8 cellular contexts compared by ENCODE assay signal in the genomic region with DNA sequence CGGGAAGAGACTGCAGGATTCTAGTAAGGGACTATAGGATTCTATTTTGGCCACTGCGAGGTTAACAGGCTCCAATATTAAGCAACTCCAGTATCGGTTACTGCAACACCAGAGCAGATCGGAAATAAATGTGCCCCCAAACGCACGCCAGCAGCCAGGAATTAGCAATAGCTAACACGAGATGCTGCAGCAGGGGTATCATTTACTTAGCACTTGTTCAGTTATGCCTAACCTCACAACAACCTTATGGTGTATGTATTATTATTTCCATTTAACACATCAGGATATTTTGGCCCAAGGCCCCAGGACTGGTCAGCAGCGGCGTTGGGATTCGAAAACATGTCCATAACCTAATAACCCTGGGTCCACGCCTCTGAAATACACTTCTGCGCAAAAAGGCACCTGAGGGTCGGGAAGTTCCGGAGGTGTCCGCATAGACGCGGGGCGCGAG. TPM values are rescaled to one million over a fixed set of nuclear protein-coding genes. Genes with fewer than 3 reads are reported as not detected.
DNase-seq lines count a peak whose midpoint lies in the region; ATAC-seq, FAIRE-seq and TF ChIP-seq lines count a peak whose summit lies in the region.

No MANE protein-coding gene starts in this region.

- FAIRE-seq in astrocyte (lab: Jason Lieb, UNC), result no peak

- peak; percentile 32 for DNase-seq in EL
- peak; percentile 39 for DNase-seq in NCI-H524 treated with DMSO at 0.1 percent for 48 hours (lab: John Stamatoyannopoulos, UW)
- no peak for DNase-seq in astrocyte (ENCODE audit: low read depth)

- H4K20me1 ChIP-seq in astrocyte (ENCODE audit: insufficient read depth, low read length), result peaks cover 17% of the 10 kb centered on the region

- H3K4me1 Mint-ChIP-seq in astrocyte (ENCODE audit: low read depth, unreplicated experiment), result peaks cover 6% of the 10 kb centered on the region

- H3K9me3 ChIP-seq in astrocyte (ENCODE audit: insufficient read depth, low read depth, low read length) (no peaks in the 10 kb centered on the region), iPS-18c (ENCODE audit: control insufficient read depth, insufficient read depth, low read length) (no peaks in the 10 kb centered on the region)

- H3K4me3 ChIP-seq in astrocyte (ENCODE audit: insufficient read depth, low read depth, low read length) (peak overlapping the region; percentile 79), iPS-18c (ENCODE audit: insufficient read depth, low read depth, low read length) (peak overlapping the region; percentile 45), skin epidermis (peak overlapping the region; percentile 70 to 99 (median 96))

- no peaks in the 10 kb centered on the region for H3K27me3 ChIP-seq in astrocyte (ENCODE audit: insufficient read depth, low read length)

- H3K4me1 ChIP-seq in astrocyte (ENCODE audit: insufficient read depth, low read length), result peaks cover 6% of the 10 kb centered on the region

- H3K9ac ChIP-seq in astrocyte (ENCODE audit: low read length), result peak overlapping the region; percentile 91

- no peaks in the 10 kb centered on the region for H3K36me3 ChIP-seq in astrocyte (ENCODE audit: insufficient read depth, low read length)

- peak; percentile 2 for ATAC-seq in GM21786 (IDR thresholded peaks at IDR 0.05; ENCODE audit: unreplicated experiment)
- no peak for ATAC-seq in HG02973 (IDR thresholded peaks at IDR 0.05; ENCODE audit: unreplicated experiment)
- ATAC-seq in HG03432 (IDR thresholded peaks at IDR 0.05; ENCODE audit: unreplicated experiment), result no peak

- H2AFZ ChIP-seq in astrocyte (ENCODE audit: low read depth, low read length), result peak overlapping the region; percentile 93

- H3K9me3 Mint-ChIP-seq in astrocyte (ENCODE audit: unreplicated experiment), result no peaks in the 10 kb centered on the region

- H3K27ac ChIP-seq in astrocyte (ENCODE audit: low read depth, low read length) (peak overlapping the region; percentile 38), skin epidermis (peak overlapping the region; percentile 65 to 98 (median 93))

- peaks cover 47% of the 10 kb centered on the region for H3K79me2 ChIP-seq in astrocyte (ENCODE audit: insufficient read depth, low read length)

- peak overlapping the region; percentile 30 for H3K27ac Mint-ChIP-seq in astrocyte (ENCODE audit: unreplicated experiment)

- H3K36me3 Mint-ChIP-seq in astrocyte (ENCODE audit: low read depth, unreplicated experiment), result no peaks in the 10 kb centered on the region

- H3K4me2 ChIP-seq in astrocyte (ENCODE audit: low read length), result peak overlapping the region; percentile 87

- TF ChIP-seq CTCF in astrocyte (IDR thresholded peaks at IDR 0.05; ENCODE audit: insufficient read depth, low read depth, low read length), result no peak

- no peaks in the 10 kb centered on the region for H3K27me3 Mint-ChIP-seq in astrocyte (ENCODE audit: low read depth, unreplicated experiment)

- H3K4me3 Mint-ChIP-seq in astrocyte (ENCODE audit: unreplicated experiment), result peak overlapping the region; percentile 89

RNA-seq across cellular contexts. Expression of a gene that starts 0.8 kb away (rescaled TPM):
- total RNA-seq in astrocyte, result 20.3 and 24.8 TPM in 2 replicates

Comparison
In these comparisons a context has a peak if more than half of its experiments do, and no peak if none do; other contexts are left out.
1. H3K4me3 ChIP-seq: peak in every context shown above with its lines; median percentile 96 in skin epidermis; 79 in astrocyte; 45 in iPS-18c.